Comparison of ENCODE assay signal across 12 cellular contexts in the genomic region with DNA sequence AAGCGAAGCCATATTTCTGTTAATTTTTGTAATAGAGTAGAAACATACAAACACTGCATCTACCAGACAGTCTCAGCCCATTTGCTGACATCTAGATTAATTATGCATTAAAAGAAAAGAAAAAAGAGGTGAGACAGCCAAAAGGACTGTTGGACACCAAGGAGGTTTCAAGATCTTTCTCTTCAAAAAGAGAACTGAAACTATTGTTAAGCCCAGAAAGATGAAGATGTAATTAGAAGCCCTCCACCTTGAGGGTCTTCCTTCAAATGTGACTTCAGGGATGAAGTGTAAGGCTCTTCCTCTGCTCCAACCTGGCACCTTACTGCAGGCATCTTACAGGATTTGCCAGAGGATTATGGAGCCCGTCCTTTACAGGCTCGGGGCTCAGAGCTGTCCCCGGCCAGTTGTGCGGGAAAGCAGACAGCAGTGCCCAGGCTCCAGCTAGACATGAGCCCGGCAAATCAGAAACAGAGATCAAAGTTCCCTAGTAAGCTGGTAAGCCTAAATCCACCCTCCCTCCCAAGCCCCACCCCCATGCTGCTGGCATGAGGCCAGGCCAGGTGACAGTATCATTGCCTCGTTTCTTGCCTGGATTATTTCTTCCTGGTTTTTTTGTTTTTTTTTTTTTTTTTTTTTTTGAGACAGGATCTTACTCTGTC. TPM values are rescaled to one million over a fixed set of nuclear protein-coding genes. Genes with fewer than 3 reads are reported as not detected.
DNase-seq lines count a peak whose midpoint lies in the region; ATAC-seq and TF ChIP-seq lines count a peak whose summit lies in the region.
"Had no signal": no experiment of that assay in that cellular context is flagged by ENCODE, and none has a peak within 500 bp of the region (broad histone marks: within the 10 kb centered on the region; RNA-seq: fewer than 3 reads in every experiment).

No MANE protein-coding gene starts in this region.

- no peak overlapping the region for H3K27ac ChIP-seq in GM23248
- peak overlapping the region; percentile 48 for H3K27ac ChIP-seq in RWPE1
- H3K27ac ChIP-seq: skin epidermis had no signal

- H3F3A ChIP-seq in GM23248 (ENCODE audit: insufficient read depth), result no peaks in the 10 kb centered on the region

- H3K4me3 Mint-ChIP-seq in naive B cell, result peak overlapping the region in 1 of 8 donors; percentile 61
- H3K4me3 Mint-ChIP-seq in chondrocyte (ENCODE audit: unreplicated experiment), result no peak overlapping the region

- H3K4me3 ChIP-seq in GM23248, result no peak overlapping the region
- H3K4me3 ChIP-seq: gastroesophageal sphincter, skin epidermis had no signal

- H4K20me1 ChIP-seq in GM23248 (ENCODE audit: insufficient read depth), result no peaks in the 10 kb centered on the region

- H3K79me2 ChIP-seq in GM23248 (ENCODE audit: insufficient read depth), result no peaks in the 10 kb centered on the region

- H3K27ac Mint-ChIP-seq in naive B cell (peak overlapping the region in 5 of 6 donors; percentile 13 to 87 (median 66)), chondrocyte (ENCODE audit: unreplicated experiment) (no peak overlapping the region)

- H3K4me2 ChIP-seq in GM23248 (ENCODE audit: unreplicated experiment), result no peak overlapping the region

- CTCF ChIA-PET in RWPE1 (lab: Yijun Ruan, JAX), result interaction anchor here (0.6 kb wide), 1 partner anchor 403 kb away, joined by 4 read pairs; no protein-coding TSS in a partner anchor

- no peaks in the 10 kb centered on the region for H3K9me3 ChIP-seq in GM23248 (ENCODE audit: low read depth)
- H3K9me3 ChIP-seq: gastroesophageal sphincter had no signal

- 71 to 75% methylated on average over 7 of the region's 7 CpGs for WGBS in GM23248 (ENCODE audit: low coverage in 1 of 2, low lambda C conversion rate in 2 of 2, missing lambda C conversion rate in 2 of 2), 2 experiments

- H3K36me3 ChIP-seq in GM23248 (ENCODE audit: low read depth), result no peaks in the 10 kb centered on the region

- H3K27me3 Mint-ChIP-seq in naive B cell (no peaks in the 10 kb centered on the region), chondrocyte (ENCODE audit: low read depth) (no peaks in the 10 kb centered on the region)

- in situ Hi-C loops in GM23248 (cut with MboI), result no loop called here

- POLR2A ChIA-PET in RWPE1 (lab: Yijun Ruan, JAX; ENCODE audit: low non-redundant PET), result no interaction called here

- no peaks in the 10 kb centered on the region for H3K9me3 Mint-ChIP-seq in naive B cell
- no peaks in the 10 kb centered on the region for H3K9me3 Mint-ChIP-seq in chondrocyte (ENCODE audit: low read depth)

- H3K4me1 Mint-ChIP-seq in naive B cell, result peaks cover 7 to 16% (median 13%) of the 10 kb centered on the region in 3 donors
- H3K4me1 Mint-ChIP-seq in chondrocyte (ENCODE audit: low read depth), result peaks cover 5% of the 10 kb centered on the region

- H3K9ac ChIP-seq in GM23248, result no peak overlapping the region

- no peak for TF ChIP-seq POLR2A in GM18505 (IDR thresholded peaks at IDR 0.05; ENCODE audit: borderline replicate concordance, extremely low read depth, insufficient read depth, insufficient read length)

- peak; percentile 32 for DNase-seq in NCI-H345 (lab: John Stamatoyannopoulos, UW)
- no peak for DNase-seq in NCI-H345 treated with DMSO at 0.1 percent for 48 hours (lab: John Stamatoyannopoulos, UW; ENCODE audit: unreplicated experiment)
- DNase-seq in GM23248, result peak; percentile 6
- no peak for DNase-seq in RWPE1 (ENCODE audit: low spot score)
- no peak for DNase-seq in naive B cell
- no peak for DNase-seq in chondrocyte (ENCODE audit: low spot score)
- DNase-seq in NCI-H128 (lab: John Stamatoyannopoulos, UW; ENCODE audit: unreplicated experiment), result no peak
- DNase-seq: ACHN, mesendoderm had no signal

- ATAC-seq in naive B cell (ENCODE audit: low read depth in 2 of 2) (peak in 1 of 2 donors; percentile 27), GM18505 (IDR thresholded peaks at IDR 0.05; ENCODE audit: unreplicated experiment) (no peak)
- ATAC-seq: gastroesophageal sphincter had no signal

- no peaks in the 10 kb centered on the region for H3K27me3 ChIP-seq in GM23248 (replicated peaks; ENCODE audit: insufficient read depth)
- H3K27me3 ChIP-seq: gastroesophageal sphincter had no signal

- TF ChIP-seq CTCF in RWPE1 (conservative IDR thresholded peaks at IDR 0.05; ENCODE audit: low read depth) (no peak), chondrocyte (IDR thresholded peaks at IDR 0.05) (no peak)

- H3K4me1 ChIP-seq in GM23248 (ENCODE audit: insufficient read depth), result no peaks in the 10 kb centered on the region

- no peak overlapping the region for H2AFZ ChIP-seq in GM23248

- H3K36me3 Mint-ChIP-seq in naive B cell (peaks cover 0 to 25% of the 10 kb centered on the region in 2 donors), chondrocyte (ENCODE audit: low read depth) (peaks cover 14% of the 10 kb centered on the region)

- no peaks in the 10 kb centered on the region for H3K9me2 ChIP-seq in GM23248 (ENCODE audit: insufficient read depth)

RNA-seq across cellular contexts. Expression of a gene that starts 38.9 kb away (rescaled TPM):
- total RNA-seq in GM23248 (2014; rRNA removed; shearing (Covaris generic)), result 68.4 and 77.7 TPM in 2 replicates
- polyA plus RNA-seq in GM23248 (2016; fragmentation: Nextera tagmentation; extraction: Ambion mirVana) (140 and 149 TPM in 2 replicates), naive B cell (ENCODE audit: low read depth in 6 of 6) (10 to 100 TPM; 32.3 to 87.8 (median 37.1) TPM)
- 38.0 to 51.2 TPM (median 41.8 TPM) in 3 replicates for total RNA-seq in chondrocyte

Comparison
In these comparisons a context has a peak if more than half of its experiments do, and no peak if none do; other contexts are left out.
1. DNase-seq: peak in NCI-H345 (single experiment) and GM23248 (single experiment); none in NCI-H345 treated with DMSO at 0.1 percent for 48 hours (single experiment), RWPE1 (single experiment), naive B cell (single experiment), chondrocyte (single experiment) and NCI-H128 (single experiment).